9 cellular contexts compared by ENCODE assay signal in genomic region chr15:65377976-65378366, GRCh38. TPM values are rescaled to one million over a fixed set of nuclear protein-coding genes. Genes with fewer than 3 reads are reported as not detected.
DNase-seq lines count a peak whose midpoint lies in the region; ATAC-seq and TF ChIP-seq lines count a peak whose summit lies in the region.
"Had no signal": no experiment of that assay in that cellular context is flagged by ENCODE, and none has a peak within 500 bp of the region (broad histone marks: within the 10 kb centered on the region; RNA-seq: fewer than 3 reads in every experiment).

TSS of gene IGDCC3 (minus strand) at chr15:65378002. CDS start at chr15:65377788, 214 bp downstream.

- DNase-seq in activated T-cell treated with anti-CD3 and anti-CD28 coated beads, Interleukin-2, amount 50 U/mL, for 4 hours, result no peak
- DNase-seq in activated T-cell treated with anti-CD3 and anti-CD28 coated beads for 4 hours (no peak), breast epithelium (ENCODE audit: low spot score in 2 of 2) (no peak), right lobe of liver (no peak), type B pancreatic cell (ENCODE audit: extremely low spot score, unreplicated experiment) (peak; percentile 86)
- DNase-seq in activated CD8-positive, alpha-beta memory T cell treated with anti-CD3 and anti-CD28 coated beads for 24 hours, result no peak

- H3K27me3 Mint-ChIP-seq in activated T-cell treated with anti-CD3 and anti-CD28 coated beads, Interleukin-2, amount 50 U/mL, for 4 hours (ENCODE audit: low read depth), result peaks cover 68% of the 10 kb centered on the region
- H3K27me3 Mint-ChIP-seq in type B pancreatic cell, result peaks cover 33% of the 10 kb centered on the region

- H3K36me3 Mint-ChIP-seq in activated T-cell treated with anti-CD3 and anti-CD28 coated beads, Interleukin-2, amount 50 U/mL, for 4 hours (ENCODE audit: insufficient read depth), result no peaks in the 10 kb centered on the region
- H3K36me3 Mint-ChIP-seq in type B pancreatic cell, result peaks cover 13% of the 10 kb centered on the region

- H3K36me3 ChIP-seq in breast epithelium (no peaks in the 10 kb centered on the region), right lobe of liver (no peaks in the 10 kb centered on the region)

- WGBS in right lobe of liver (ENCODE audit: insufficient coverage, low coverage, low lambda C conversion rate, missing lambda C conversion rate), result 0% methylated on average over 10 of the region's 42 CpGs

- H3K4me3 ChIP-seq in breast epithelium (peak within 1 kb of the TSS; percentile 53 to 89 (median 60)), right lobe of liver (peak within 1 kb of the TSS; percentile 32 to 48 (median 43))

- TF ChIP-seq POLR2A in breast epithelium (IDR thresholded peaks at IDR 0.05), result no peak
- TF ChIP-seq POLR2A in right lobe of liver (IDR thresholded peaks at IDR 0.05), result no peak

- H3K4me3 Mint-ChIP-seq in activated T-cell treated with anti-CD3 and anti-CD28 coated beads, Interleukin-2, amount 50 U/mL, for 4 hours, result peak within 1 kb of the TSS; percentile 73
- peak within 1 kb of the TSS; percentile 95 for H3K4me3 Mint-ChIP-seq in type B pancreatic cell

- TF ChIP-seq CTCF in breast epithelium (IDR thresholded peaks at IDR 0.05), result no peak
- no peak for TF ChIP-seq CTCF in right lobe of liver (IDR thresholded peaks at IDR 0.05)
- TF ChIP-seq CTCF in type B pancreatic cell (conservative IDR thresholded peaks at IDR 0.05), result no peak

- intact Hi-C loops in breast epithelium (cut with DNase I; ENCODE audit: low total_unique reads) (loop anchor here (2.0 kb wide), 1 partner anchor 47 kb away; no protein-coding TSS in a partner anchor), right lobe of liver (cut with DNase I) (no loop called here)

- H3K4me1 ChIP-seq in breast epithelium (peaks cover 0 to 3% of the 10 kb centered on the region in 2 donors), right lobe of liver (peaks cover 0 to 10% (median 2%) of the 10 kb centered on the region in 4 donors)

- H3K27ac Mint-ChIP-seq in type B pancreatic cell, result peak within 1 kb of the TSS; percentile 72

- H3K9me3 Mint-ChIP-seq in activated T-cell treated with anti-CD3 and anti-CD28 coated beads, Interleukin-2, amount 50 U/mL, for 4 hours, result no peaks in the 10 kb centered on the region
- no peaks in the 10 kb centered on the region for H3K9me3 Mint-ChIP-seq in type B pancreatic cell

- H3K9me3 ChIP-seq in breast epithelium (no peaks in the 10 kb centered on the region), right lobe of liver (no peaks in the 10 kb centered on the region)

- peaks cover 18% of the 10 kb centered on the region for H3K4me1 Mint-ChIP-seq in activated T-cell treated with anti-CD3 and anti-CD28 coated beads, Interleukin-2, amount 50 U/mL, for 4 hours (ENCODE audit: low read depth)
- peaks cover 53% of the 10 kb centered on the region for H3K4me1 Mint-ChIP-seq in type B pancreatic cell (ENCODE audit: unreplicated experiment)

- peak in 1 of 2 donors; percentile 19 for ATAC-seq in activated T-cell treated with anti-CD3 and anti-CD28 coated beads, Interleukin-2, amount 50 U/mL, for 4 hours
- ATAC-seq in right lobe of liver (no peak), GM21528 (IDR thresholded peaks at IDR 0.05; ENCODE audit: low FRiP score, unreplicated experiment) (no peak), HG03108 (IDR thresholded peaks at IDR 0.05; ENCODE audit: unreplicated experiment) (no peak)

- H3K27me3 ChIP-seq in breast epithelium (peaks cover 0 to 22% of the 10 kb centered on the region in 2 donors), right lobe of liver (peaks cover 0 to 28% of the 10 kb centered on the region in 2 donors)

- H3K27ac ChIP-seq in breast epithelium (no peak within 1 kb of the TSS), right lobe of liver (no peak within 1 kb of the TSS)

RNA-seq across cellular contexts. Expression of gene IGDCC3, which starts in this region (rescaled TPM):
- total RNA-seq in activated T-cell treated with anti-CD3 and anti-CD28 coated beads, Interleukin-2, amount 50 U/mL, for 4 hours, result under 1 TPM in 1 of 3 donors, not detected in 2; 0.10 TPM
- 1 to 10 TPM in 1 of 3 donors, under 1 TPM in 1, not detected in 1; 0.33 to 1.8 TPM for total RNA-seq in breast epithelium
- not detected for total RNA-seq in right lobe of liver
- total RNA-seq in type B pancreatic cell (ENCODE audit: low replicate concordance), result 18.8 and 169 TPM in 2 replicates
- total RNA-seq: T-helper 1 cell treated with Interleukin-12 subunit alpha and Interleukin-12 subunit beta and Interleukin-4 antibody, amounts not matched to agents 30 ng/mL and 1 ng/mL, for 36 hours had no signal
